In genomic region chr10:14837003-14837755, GRCh38 we compare ENCODE assay signal across 1 cellular context.
TF ChIP-seq lines count a peak whose summit lies in the region.

No MANE protein-coding gene starts in this region.

TF ChIP-seq in HEK293, 187 proteins besides CTCF, POLR2A, EP300 and RAD21 (continued from another document):
- TF ChIP-seq PRDM10 (tag by site-specific recombination; IDR thresholded peaks at IDR 0.05): peak; percentile 36; the same call in 1 of the 2 replicates
- 0 out of 2 replicates have a peak, but pooled peaks have one; percentile 37 for TF ChIP-seq PBX3 (CRISPR knock-in tag; IDR thresholded peaks at IDR 0.05)
- TF ChIP-seq ZBTB21 (tag by site-specific recombination; IDR thresholded peaks at IDR 0.05): no peak
- no peak for TF ChIP-seq GLIS1 (tag by site-specific recombination; IDR thresholded peaks at IDR 0.05)
- 0 out of 2 replicates have a peak, but pooled peaks have one; percentile 23 for TF ChIP-seq ZNF223 (tag by site-specific recombination; IDR thresholded peaks at IDR 0.05)
- no peak for TF ChIP-seq ZNF248 (tag by site-specific recombination; IDR thresholded peaks at IDR 0.05)
- no peak for TF ChIP-seq ZNF777 (tag by site-specific recombination; IDR thresholded peaks at IDR 0.05; ENCODE audit: borderline replicate concordance)
- TF ChIP-seq AEBP2 (tag by site-specific recombination; IDR thresholded peaks at IDR 0.05; ENCODE audit: borderline replicate concordance): no peak
